ENCODE assay signal across 7 cellular contexts in genomic region chr6:57459781-57460180, GRCh38.
DNase-seq lines count a peak whose midpoint lies in the region; ATAC-seq, FAIRE-seq and TF ChIP-seq lines count a peak whose summit lies in the region.
"Not testable (repeated sequence)": the region's sequence is repeated elsewhere in the genome, so short reads cannot be mapped to it uniquely, and the experiment has no call there.

No MANE protein-coding gene starts in this region.

- SMC1A ChIA-PET in GM12878 (lab: Charles Lee; ENCODE audit: uncharacterized antibody, unreplicated experiment): not testable (repeated sequence)

- 86% methylated on average over 2 of the region's 2 CpGs for WGBS in GM12878 (ENCODE audit: insufficient coverage, insufficient replicate concordance, low lambda C conversion rate, missing lambda C conversion rate)
- WGBS in endodermal cell (ENCODE audit: insufficient coverage in 1 of 2, insufficient read length in 1 of 2), 2 experiments: 100% methylated on average over 2 of the region's 2 CpGs; no CpG with 5 or more reads in 1 of the 2 experiments

- H2AFZ ChIP-seq in Loucy (ENCODE audit: low read length); OCI-LY7 (ENCODE audit: low read length); GM12878 (ENCODE audit: control insufficient read depth, low read depth, low read length): not testable (repeated sequence)

- in situ Hi-C loops in GM12878 (cut with MboI): not testable (repeated sequence)

- POLR2A ChIA-PET in OCI-LY7 (lab: Charles Lee) (interaction anchor here (0.9 kb wide), 1 partner anchor 405 kb away, joined by 4 read pairs; no protein-coding TSS in a partner anchor), GM12878 (lab: Charles Lee) (interaction anchor here (0.7 kb wide), 1 partner anchor 308 kb away, joined by 3 read pairs; no protein-coding TSS in a partner anchor)

- not testable (repeated sequence) for H3K27me3 ChIP-seq in Loucy (ENCODE audit: insufficient read depth, low read length, poor library complexity, severe bottlenecking); GM12878 (replicated peaks in 1 of 2; ENCODE audit: control insufficient read depth in 2 of 2, insufficient read depth in 2 of 2, low read length in 1 of 2); endodermal cell (ENCODE audit: control insufficient read depth, insufficient read depth, low read length, poor library complexity, severe bottlenecking)

- TF ChIP-seq RAD21 in GM12878 (IDR thresholded peaks at IDR 0.05; ENCODE audit: insufficient read depth, low read depth, low read length): not testable (repeated sequence)

- TF ChIP-seq EP300 in GM12878 (IDR thresholded peaks at IDR 0.05; ENCODE audit: borderline replicate concordance in 1 of 2, control insufficient read depth in 1 of 2, low read depth in 2 of 2, low read length in 2 of 2): not testable (repeated sequence)

- FAIRE-seq in GM12878 (lab: Jason Lieb, UNC): not testable (repeated sequence)

- intact Hi-C loops in OCI-LY7 (cut with micrococcal nuclease; ENCODE audit: unreplicated experiment); GM12878 (cut with micrococcal nuclease; ENCODE audit: unreplicated experiment): not testable (repeated sequence)

- peak; percentile 20; the same call in 1 of the 3 replicates for ATAC-seq in GM12878

- RAD21 ChIA-PET in GM12878 (lab: Charles Lee; ENCODE audit: unreplicated experiment): not testable (repeated sequence)

- H3K36me3 ChIP-seq in Loucy (ENCODE audit: insufficient read depth, low read length); OCI-LY7 (ENCODE audit: insufficient read depth, low read length); GM12878 (ENCODE audit: control insufficient read depth in 2 of 2, insufficient read depth in 2 of 2, low read length in 1 of 2); endodermal cell (ENCODE audit: control insufficient read depth, insufficient read depth, low read length): not testable (repeated sequence)

- not testable (repeated sequence) for H3K4me2 ChIP-seq in Loucy (ENCODE audit: low read depth, low read length, poor library complexity, severe bottlenecking); OCI-LY7 (ENCODE audit: low read length); GM12878 (ENCODE audit: control insufficient read depth, insufficient read depth)

- H3K9me3 ChIP-seq in Loucy (ENCODE audit: insufficient read depth, low read depth, low read length); OCI-LY7 (ENCODE audit: low read length); GM12878 (replicated peaks; ENCODE audit: control insufficient read depth, insufficient read depth, low read length); endodermal cell (ENCODE audit: control insufficient read depth, low read length): not testable (repeated sequence)

- CTCF ChIA-PET in OCI-LY7 (lab: Charles Lee; ENCODE audit: unreplicated experiment); GM12878 (lab: Yijun Ruan, JAX): not testable (repeated sequence)

- peaks cover 22% of the 10 kb centered on the region for H3K9me3 Mint-ChIP-seq in HFFc6
- H3K9me3 Mint-ChIP-seq in endodermal cell: peaks cover 23% of the 10 kb centered on the region
- H3K9me3 Mint-ChIP-seq in progenitor cell of endocrine pancreas (ENCODE audit: low read depth): peaks cover 13% of the 10 kb centered on the region

- not testable (repeated sequence) for H3K27ac ChIP-seq in OCI-LY7 (ENCODE audit: low read depth, low read length, poor library complexity, severe bottlenecking); GM12878 (ENCODE audit: control insufficient read depth, insufficient read depth); endodermal cell (ENCODE audit: low read depth, low read length)

- not testable (repeated sequence) for H3K4me3 ChIP-seq in Loucy (ENCODE audit: low read length, poor library complexity, severe bottlenecking); OCI-LY7 (ENCODE audit: low read depth, low read length, poor library complexity, severe bottlenecking); GM12878; endodermal cell (ENCODE audit: low read length)

- not testable (repeated sequence) for H3K4me3 Mint-ChIP-seq in HFFc6; endodermal cell; progenitor cell of endocrine pancreas (ENCODE audit: low read depth)

- not testable (repeated sequence) for H3K9me2 ChIP-seq in Loucy (replicated peaks; ENCODE audit: low read depth, low read length); OCI-LY7 (ENCODE audit: insufficient read depth, low read length)

- not testable (repeated sequence) for H4K20me1 ChIP-seq in Loucy (ENCODE audit: insufficient read depth, low read length, poor library complexity, severe bottlenecking); OCI-LY7 (ENCODE audit: insufficient read depth, low read length); GM12878 (ENCODE audit: control insufficient read depth, insufficient read depth)

- not testable (repeated sequence) for DNase-seq in HFFc6; OCI-LY7 (ENCODE audit: low spot score); GM12878 (ENCODE audit: low read depth, low spot score); progenitor cell of endocrine pancreas (ENCODE audit: low spot score, unreplicated experiment)
- DNase-seq in endodermal cell: peak; percentile 47

- H3K4me1 Mint-ChIP-seq in HFFc6 (ENCODE audit: low read depth) (peaks cover 35% of the 10 kb centered on the region), endodermal cell (peaks cover 33% of the 10 kb centered on the region), progenitor cell of endocrine pancreas (ENCODE audit: low read depth) (peaks cover 20% of the 10 kb centered on the region)

- not testable (repeated sequence) for H3K79me2 ChIP-seq in Loucy (ENCODE audit: insufficient read depth, low read length); OCI-LY7 (ENCODE audit: insufficient read depth, low read depth, low read length); GM12878 (ENCODE audit: control insufficient read depth, insufficient read depth, low read length)

- TF ChIP-seq CTCF in GM12872 (IDR thresholded peaks at IDR 0.05; ENCODE audit: insufficient read depth, low read depth, low read length) (0 out of 3 replicates have a peak, but pooled peaks have one; percentile 8), HFFc6 (IDR thresholded peaks at IDR 0.05) (peak; percentile 24; the same call in 1 of the 2 replicates), Loucy (conservative IDR thresholded peaks at IDR 0.05; ENCODE audit: low read length) (peak; percentile 26), OCI-LY7 (conservative IDR thresholded peaks at IDR 0.05; ENCODE audit: low read length) (0 out of 2 replicates have a peak, but pooled peaks have one; percentile 22), GM12878 (IDR thresholded peaks at IDR 0.05 in 2 of 3, conservative IDR thresholded peaks at IDR 0.05 in 1 of 3; ENCODE audit: control insufficient read depth in 2 of 3, extremely low read depth in 1 of 3, insufficient read depth in 1 of 3, low read depth in 3 of 3, low read length in 3 of 3) (0 out of 6 replicates have a peak, but pooled peaks of 1 of the 3 experiments have one; percentile 7), endodermal cell (conservative IDR thresholded peaks at IDR 0.05) (peak; percentile 62), progenitor cell of endocrine pancreas (IDR thresholded peaks at IDR 0.05; ENCODE audit: unreplicated experiment) (peak; percentile 8)

- H3K36me3 Mint-ChIP-seq in HFFc6 (ENCODE audit: low read depth): peaks cover 30% of the 10 kb centered on the region
- H3K36me3 Mint-ChIP-seq in endodermal cell (ENCODE audit: low read depth): peaks cover 19% of the 10 kb centered on the region
- H3K36me3 Mint-ChIP-seq in progenitor cell of endocrine pancreas (ENCODE audit: insufficient read depth): not testable (repeated sequence)

- not testable (repeated sequence) for H3K4me1 ChIP-seq in Loucy (ENCODE audit: insufficient read depth, low read length, poor library complexity, severe bottlenecking); OCI-LY7 (ENCODE audit: insufficient read depth, low read length, poor library complexity, severe bottlenecking); GM12878 (ENCODE audit: control insufficient read depth, insufficient read depth, low read length); endodermal cell (ENCODE audit: control insufficient read depth, insufficient read depth, low read length)

- TF ChIP-seq POLR2A in GM12878 (IDR thresholded peaks at IDR 0.05; ENCODE audit: low read depth, low read length): not testable (repeated sequence)

- not testable (repeated sequence) for H3K27me3 Mint-ChIP-seq in HFFc6 (ENCODE audit: insufficient read depth); endodermal cell (ENCODE audit: insufficient read depth); progenitor cell of endocrine pancreas

- not testable (repeated sequence) for BruUV-seq in OCI-LY7 (replicated peaks; lab: Mats Ljungman, UMichigan); GM12878 (replicated peaks; lab: Mats Ljungman, UMichigan)

- H3F3A ChIP-seq in Loucy (ENCODE audit: low read depth): not testable (repeated sequence)

- H3K27ac Mint-ChIP-seq in HFFc6, endodermal cell, progenitor cell of endocrine pancreas: not testable (repeated sequence)

- not testable (repeated sequence) for H3K9ac ChIP-seq in Loucy (ENCODE audit: low read depth, low read length, poor library complexity, severe bottlenecking); GM12878 (ENCODE audit: control insufficient read depth, insufficient read depth, low read length); endodermal cell (ENCODE audit: extremely low read depth, low read length, poor library complexity, severe bottlenecking)
